In genomic region chr11:132646890-132647289, GRCh38 we compare ENCODE assay signal across 24 cellular contexts.
"Had no signal": no experiment of that assay in that cellular context is flagged by ENCODE, and none has a peak within 500 bp of the region (broad histone marks: within the 10 kb centered on the region; RNA-seq: fewer than 3 reads in every experiment).

No MANE protein-coding gene starts in this region.

- H3K4me1 ChIP-seq: esophagus squamous epithelium, heart right ventricle, parathyroid adenoma, stomach, thyroid gland, vagina had no signal

- H3K36me3 ChIP-seq: esophagus squamous epithelium, heart right ventricle, neural progenitor cell, stomach, thyroid gland, vagina had no signal

- H2AFZ ChIP-seq: neural progenitor cell, parathyroid adenoma had no signal

- DNase-seq: effector memory CD4-positive, alpha-beta T cell; esophagus squamous epithelium; foreskin melanocyte; glutamatergic neuron; heart right ventricle; hippocampal formation; mesenchymal stem cell; midbrain; naive thymus-derived CD4-positive, alpha-beta T cell; stimulated activated CD4-positive, alpha-beta T cell treated with anti-CD3 and anti-CD28 coated beads, Interleukin-2, amount 100 ng/mL, for 24 hours; stimulated activated CD4-positive, alpha-beta T cell treated with anti-CD3 and anti-CD28 coated beads, Interleukin-4, amount 100 ng/mL, for 24 hours; stimulated activated naive CD4-positive, alpha-beta T cell treated with Interleukin-2 at 50 U/mL for 16 hours; stomach; thyroid gland; trophoblast cell had no signal

- H3K4me3 ChIP-seq: esophagus squamous epithelium, heart right ventricle, neural progenitor cell, smooth muscle cell, stomach, thyroid gland, vagina had no signal

- H3K9me3 ChIP-seq: esophagus squamous epithelium, heart right ventricle, stomach, thyroid gland, vagina had no signal

- H3K27me3 ChIP-seq: esophagus squamous epithelium, neural progenitor cell, stomach, thyroid gland, vagina had no signal

- H3K79me2 ChIP-seq: parathyroid adenoma had no signal

- H3K27ac ChIP-seq: esophagus squamous epithelium, heart right ventricle, neural progenitor cell, parathyroid adenoma, stomach, thyroid gland, vagina had no signal

- H3K9ac ChIP-seq: neural progenitor cell, parathyroid adenoma had no signal

- ATAC-seq: heart right ventricle; naive thymus-derived CD4-positive, alpha-beta T cell; sciatic nerve; stimulated activated effector memory CD8-positive, alpha-beta T cell treated with anti-CD3 and anti-CD28 coated beads, Interleukin-12 subunit alpha, Interleukin-12 subunit beta, amount 100 ng/mL, for 72 hours had no signal

- FAIRE-seq: colon, endothelial cell of umbilical vein, keratinocyte had no signal

- H3K4me2 ChIP-seq: neural progenitor cell, smooth muscle cell had no signal
